ENCODE assay signal across 8 cellular contexts in genomic region chr13:99086149-99086868, GRCh38.
DNase-seq lines count a peak whose midpoint lies in the region; ATAC-seq, FAIRE-seq and TF ChIP-seq lines count a peak whose summit lies in the region.

No MANE protein-coding gene starts in this region.

- H2AFZ ChIP-seq in PC-9 = peak overlapping the region; percentile 90

- intact Hi-C loops in PC-9 (cut with micrococcal nuclease; ENCODE audit: unreplicated experiment) (loop anchor here (2.0 to 10.0 kb wide), 3 partner anchors 40 to 178 kb away; no protein-coding TSS in a partner anchor), tibial artery (cut with DNase I; ENCODE audit: low total_unique reads) (loop anchor here (10.0 kb wide), 1 partner anchor 408 kb away; no protein-coding TSS in a partner anchor)

- H3F3A ChIP-seq in PC-9 (ENCODE audit: insufficient read depth, low read depth) = peaks cover 24% of the 10 kb centered on the region

- H3K9me3 ChIP-seq in PC-9 (ENCODE audit: insufficient read depth, low read depth) (no peaks in the 10 kb centered on the region), tibial artery (no peaks in the 10 kb centered on the region)

- peak overlapping the region; percentile 98 for H3K4me2 ChIP-seq in PC-9

- H3K4me3 ChIP-seq in PC-9 (peak overlapping the region; percentile 93), tibial artery (peak overlapping the region; percentile 66 to 81)

- H3K27me3 ChIP-seq in PC-9 (ENCODE audit: insufficient read depth, low read depth) (no peaks in the 10 kb centered on the region), tibial artery (no peaks in the 10 kb centered on the region)

- no TSS peak for BruUV-seq in PC-9 (replicated peaks; lab: Mats Ljungman, UMichigan)

- no peaks in the 10 kb centered on the region for H3K9me2 ChIP-seq in PC-9 (ENCODE audit: insufficient read depth)

- DNase-seq in AG08395 (ENCODE audit: low spot score) (peak; percentile 68), PC-9 (peak; percentile 43 to 75), activated gamma-delta T cell (lab: John Stamatoyannopoulos, UW) (peak; percentile 70), frontal cortex (ENCODE audit: low spot score in 2 of 2) (peak; percentile 73 to 80), occipital lobe (lab: John Stamatoyannopoulos, UW) (peak; percentile 38), tibial artery (peak; percentile 34 to 75)

- CTCF ChIA-PET in PC-9 (lab: Charles Lee) = no interaction called here

- H3K4me1 ChIP-seq in PC-9 (replicated peaks; ENCODE audit: insufficient read depth) (peaks cover 37% of the 10 kb centered on the region), tibial artery (peaks cover 0 to 22% (median 16%) of the 10 kb centered on the region in 4 donors)

- H3K27ac ChIP-seq in PC-9 (no peak overlapping the region), tibial artery (peak overlapping the region; percentile 95 to 99)

- TF ChIP-seq CTCF in PC-9 (conservative IDR thresholded peaks at IDR 0.05) (no peak), tibial artery (IDR thresholded peaks at IDR 0.05) (no peak)

- no peak for FAIRE-seq in frontal cortex (lab: Jason Lieb, UNC)

- peaks cover 55% of the 10 kb centered on the region for H3K79me2 ChIP-seq in PC-9 (ENCODE audit: low read depth)

- peak; percentile 50 for ATAC-seq in GM18907 (IDR thresholded peaks at IDR 0.05; ENCODE audit: unreplicated experiment)
- peak; percentile 35 for ATAC-seq in HG03108 (IDR thresholded peaks at IDR 0.05; ENCODE audit: unreplicated experiment)

- peaks cover 13% of the 10 kb centered on the region; the same call in 1 of the 2 replicates for H4K20me1 ChIP-seq in PC-9 (ENCODE audit: insufficient read depth)

- H3K36me3 ChIP-seq in PC-9 (ENCODE audit: low read depth) (no peaks in the 10 kb centered on the region), tibial artery (no peaks in the 10 kb centered on the region)

- POLR2A ChIA-PET in PC-9 (lab: Charles Lee; ENCODE audit: unreplicated experiment) = no interaction called here
